In genomic region chr6:136822051-136822378, GRCh38 we compare ENCODE assay signal across 8 cellular contexts. TPM values are rescaled to one million over a fixed set of nuclear protein-coding genes. Genes with fewer than 3 reads are reported as not detected.
A peak's percentile ranks its signal among the peaks of the same experiment; 100 is the strongest.
DNase-seq lines count a peak whose midpoint lies in the region; ATAC-seq, FAIRE-seq and TF ChIP-seq lines count a peak whose summit lies in the region.

No MANE protein-coding gene starts in this region.

- H3K9me3 ChIP-seq in BLaER1 (no peaks in the 10 kb centered on the region), kidney (ENCODE audit: control insufficient read depth in 1 of 2, low read length in 2 of 2) (no peaks in the 10 kb centered on the region)

- H4K20me1 ChIP-seq in BLaER1: no peaks in the 10 kb centered on the region

- H3K27ac ChIP-seq in BLaER1: peak overlapping the region; percentile 87
- H3K27ac ChIP-seq in kidney (ENCODE audit: low read depth in 2 of 2, low read length in 2 of 2): peak overlapping the region; percentile 88 to 95

- in situ Hi-C loops in astrocyte of the cerebellum (cut with HindIII; ENCODE audit: low sequenced_read_pairs): no loop called here

- intact Hi-C loops in kidney (cut with DNase I): no loop called here

- H3K36me3 ChIP-seq in BLaER1: peaks cover 17% of the 10 kb centered on the region
- H3K36me3 ChIP-seq in kidney (ENCODE audit: control insufficient read depth in 1 of 2, insufficient read depth in 2 of 2, low read length in 2 of 2): peaks cover 5 to 9% of the 10 kb centered on the region in 2 donors

- no peak for TF ChIP-seq CTCF in LNCaP clone FGC (IDR thresholded peaks at IDR 0.05; ENCODE audit: control insufficient read depth, extremely low read depth, insufficient read depth)
- no peak for TF ChIP-seq CTCF in astrocyte of the cerebellum (IDR thresholded peaks at IDR 0.05; ENCODE audit: low read depth, low read length, missing control alignments)
- TF ChIP-seq CTCF in kidney (IDR thresholded peaks at IDR 0.05; ENCODE audit: borderline replicate concordance, extremely low read depth, insufficient read depth): no peak

- peaks cover 18% of the 10 kb centered on the region for H3K4me1 ChIP-seq in BLaER1
- peaks cover 0 to 10% of the 10 kb centered on the region in 2 donors for H3K4me1 ChIP-seq in kidney (ENCODE audit: control insufficient read depth in 1 of 2, insufficient read depth in 1 of 2, low read depth in 1 of 2, low read length in 2 of 2)

- no peak for FAIRE-seq in kidney (lab: Jason Lieb, UNC)

- DNase-seq in LNCaP clone FGC (ENCODE audit: low read depth) (no peak), astrocyte of the cerebellum (ENCODE audit: low read depth) (peak; percentile 11), kidney (no peak), cortex of kidney (lab: John Stamatoyannopoulos, UW) (no peak), NCI-H1092 (lab: John Stamatoyannopoulos, UW) (no peak)
- DNase-seq in stimulated activated CD4-positive, alpha-beta T cell treated with anti-CD3 and anti-CD28 coated beads, Interleukin-4, amount 100 ng/mL, for 4 hours: peak; percentile 3 to 6

- peak; percentile 0 for ATAC-seq in GM19467 (IDR thresholded peaks at IDR 0.05; ENCODE audit: unreplicated experiment)

- peak overlapping the region; percentile 84 for H3K4me2 ChIP-seq in BLaER1

- no peaks in the 10 kb centered on the region for H3K27me3 ChIP-seq in BLaER1

- H3K9ac ChIP-seq in BLaER1 (peak overlapping the region; percentile 85), kidney (ENCODE audit: low read length in 2 of 2) (peak overlapping the region; percentile 78 to 93)

- H3K4me3 ChIP-seq in BLaER1 (peak overlapping the region; percentile 79), LNCaP clone FGC (ENCODE audit: low read depth, low read length) (peak overlapping the region; percentile 58), astrocyte of the cerebellum (ENCODE audit: low read depth, low read length) (peak overlapping the region; percentile 62), kidney (ENCODE audit: low read length in 2 of 2) (peak overlapping the region; percentile 87 to 90)

RNA-seq across cellular contexts. Expression of gene PEX7, which starts 0.4 kb away (rescaled TPM):
- total RNA-seq in kidney: 10.6 TPM
- polyA plus RNA-seq in kidney (ENCODE audit: insufficient read depth, low read depth, low replicate concordance): 21.3 TPM

RNA-seq across cellular contexts. Expression of gene MAP3K5, which starts 29.7 kb away (rescaled TPM):
- 32.9 TPM for total RNA-seq in kidney
- polyA plus RNA-seq in kidney (ENCODE audit: insufficient read depth, low read depth, low replicate concordance): 5.9 TPM

Comparison
In these comparisons a context has a peak if more than half of its experiments do, and no peak if none do; other contexts are left out.
1. DNase-seq: peak in astrocyte of the cerebellum (single experiment) and stimulated activated CD4-positive, alpha-beta T cell treated with anti-CD3 and anti-CD28 coated beads, Interleukin-4, amount 100 ng/mL, for 4 hours (2 of 2); none in LNCaP clone FGC (single experiment), kidney (single experiment), cortex of kidney (single experiment) and NCI-H1092 (single experiment).
2. Peak in every context shown above with its lines, with median percentiles within 50 percentile points of each other: H3K4me3 ChIP-seq.